ENCODE assay signal across 8 cellular contexts in the genomic region with DNA sequence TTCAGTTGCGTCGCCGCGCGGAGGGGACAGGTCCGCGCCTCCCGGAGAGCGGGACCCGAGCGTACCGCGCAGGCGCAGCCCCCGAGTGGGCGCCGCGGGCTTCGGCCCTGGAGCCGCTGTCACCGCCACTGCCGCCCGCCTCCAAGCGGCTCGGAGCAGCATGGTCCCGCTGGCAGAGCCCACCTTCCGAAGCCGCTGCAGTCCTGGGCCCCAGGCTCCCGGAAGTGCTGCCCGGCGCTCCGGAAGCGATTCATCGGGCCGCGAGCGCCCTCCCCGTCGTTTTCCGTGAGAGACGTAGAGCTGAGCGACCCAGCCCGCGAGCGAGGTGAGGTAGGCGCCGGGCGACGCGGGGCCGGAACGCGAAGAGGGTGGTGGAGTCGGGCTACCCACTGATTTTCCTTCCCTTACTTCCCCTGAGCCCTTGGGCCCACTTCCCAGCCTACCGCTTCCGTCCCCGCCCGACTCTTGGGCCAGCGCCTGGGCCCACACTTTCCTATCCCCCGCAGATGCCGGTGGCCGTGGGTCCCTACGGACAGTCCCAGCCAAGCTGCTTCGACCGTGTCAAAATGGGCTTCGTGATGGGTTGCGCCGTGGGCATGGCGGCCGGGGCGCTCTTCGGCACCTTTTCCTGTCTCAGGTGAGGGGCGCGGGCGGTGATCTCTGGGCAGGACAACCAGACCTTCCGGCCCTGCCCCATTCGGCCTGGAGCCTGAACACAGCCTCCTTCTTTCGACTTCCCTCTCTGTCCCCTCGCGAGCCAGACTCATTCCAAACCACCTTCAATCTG. TPM values are rescaled to one million over a fixed set of nuclear protein-coding genes. Genes with fewer than 3 reads are reported as not detected.
DNase-seq lines count a peak whose midpoint lies in the region; ATAC-seq and TF ChIP-seq lines count a peak whose summit lies in the region.

A gene (minus strand): TSS at position 226 of the 787 bp plus-strand sequence. CDS start 64 bp downstream, at position 162.
A gene (plus strand): TSS at position 279 of the 787 bp plus-strand sequence. CDS start 228 bp downstream, at position 507.

- H3K27me3 ChIP-seq in thoracic aorta (replicated peaks; ENCODE audit: insufficient read depth) = no peaks in the 10 kb centered on the region

- H3K36me3 Mint-ChIP-seq in activated naive CD8-positive, alpha-beta T cell = peaks cover 3% of the 10 kb centered on the region
- H3K36me3 Mint-ChIP-seq in glutamatergic neuron (ENCODE audit: unreplicated experiment) (no peaks in the 10 kb centered on the region), osteocyte (ENCODE audit: unreplicated experiment) (peaks cover 29% of the 10 kb centered on the region)

- H3K9me3 ChIP-seq in HEK293 (ENCODE audit: control insufficient read depth, insufficient read depth, low read depth, low read length) (no peaks in the 10 kb centered on the region), thoracic aorta (no peaks in the 10 kb centered on the region)

- H3K4me1 Mint-ChIP-seq in activated naive CD8-positive, alpha-beta T cell (ENCODE audit: low read depth) = peaks cover 40% of the 10 kb centered on the region
- H3K4me1 Mint-ChIP-seq in glutamatergic neuron (ENCODE audit: low read depth, unreplicated experiment) (peaks cover 17% of the 10 kb centered on the region), osteocyte (ENCODE audit: unreplicated experiment) (peaks cover 32% of the 10 kb centered on the region)

- H3K27ac Mint-ChIP-seq in activated naive CD8-positive, alpha-beta T cell = peak within 1 kb of the TSS; percentile 96
- H3K27ac Mint-ChIP-seq in glutamatergic neuron (ENCODE audit: unreplicated experiment) (peak within 1 kb of the TSS; percentile 65), osteocyte (ENCODE audit: unreplicated experiment) (peak within 1 kb of the TSS; percentile 96)

- no peaks in the 10 kb centered on the region for H3K27me3 Mint-ChIP-seq in activated naive CD8-positive, alpha-beta T cell
- H3K27me3 Mint-ChIP-seq in glutamatergic neuron (ENCODE audit: unreplicated experiment) (peaks cover 11% of the 10 kb centered on the region), osteocyte (ENCODE audit: unreplicated experiment) (no peaks in the 10 kb centered on the region)

- CTCF ChIA-PET in HEK293 (lab: Yijun Ruan, JAX) = no interaction called here

- peak within 1 kb of the TSS; percentile 90 for H3K27ac ChIP-seq in HEK293 (ENCODE audit: extremely low read depth, low read depth, low read length)
- peak within 1 kb of the TSS; percentile 92 to 94 for H3K27ac ChIP-seq in thoracic aorta

- peak; percentile 67 for ATAC-seq in thoracic aorta (ENCODE audit: insufficient number of reproducible peaks, low FRiP score, low read depth)

- peak; percentile 57 for DNase-seq in GF-D8 (lab: John Stamatoyannopoulos, UW)
- DNase-seq in MV-4-11 (lab: John Stamatoyannopoulos, UW) = peak; percentile 68
- DNase-seq in SKM-1 treated with dmso at 0.1 percent for 144 hours (lab: John Stamatoyannopoulos, UW; ENCODE audit: unreplicated experiment) = peak; percentile 71
- DNase-seq in glutamatergic neuron = peak; percentile 93
- peak; percentile 94 for DNase-seq in osteocyte (ENCODE audit: extremely low spot score, unreplicated experiment)
- DNase-seq in thoracic aorta (ENCODE audit: low spot score) = peak; percentile 39

- no peaks in the 10 kb centered on the region for H3K9me3 Mint-ChIP-seq in activated naive CD8-positive, alpha-beta T cell (ENCODE audit: low read depth)
- peaks cover 5% of the 10 kb centered on the region for H3K9me3 Mint-ChIP-seq in glutamatergic neuron (ENCODE audit: unreplicated experiment)
- H3K9me3 Mint-ChIP-seq in osteocyte (ENCODE audit: unreplicated experiment) = no peaks in the 10 kb centered on the region

- peaks cover 4 to 56% of the 10 kb centered on the region in 2 experiments for H3K36me3 ChIP-seq in HEK293 (ENCODE audit: control insufficient read depth in 2 of 2, insufficient read depth in 1 of 2, low read length in 2 of 2)
- H3K36me3 ChIP-seq in thoracic aorta = peaks cover 27% of the 10 kb centered on the region

- POLR2A ChIA-PET in HEK293 (lab: Yijun Ruan, JAX) = interaction anchor here (0.5 to 6.2 kb wide), 11 partner anchors 9 to 255 kb away, joined by 3 to 27 read pairs (median 3); a partner anchor contains a TSS

- peak within 1 kb of the TSS; percentile 99 for H3K4me3 Mint-ChIP-seq in activated naive CD8-positive, alpha-beta T cell
- H3K4me3 Mint-ChIP-seq in glutamatergic neuron (ENCODE audit: unreplicated experiment) = peak within 1 kb of the TSS; percentile 97
- H3K4me3 Mint-ChIP-seq in osteocyte (ENCODE audit: unreplicated experiment) = peak within 1 kb of the TSS; percentile 90

- peak; percentile 96 for TF ChIP-seq CTCF in HEK293 (tag by site-specific recombination; IDR thresholded peaks at IDR 0.05)
- TF ChIP-seq CTCF in glutamatergic neuron (IDR thresholded peaks at IDR 0.05; ENCODE audit: partially characterized antibody, unreplicated experiment) = no peak
- peak; percentile 26 for TF ChIP-seq CTCF in osteocyte (IDR thresholded peaks at IDR 0.05)
- TF ChIP-seq CTCF in thoracic aorta (IDR thresholded peaks at IDR 0.05) = peak; percentile 39

- peak within 1 kb of the TSS; percentile 75 for H3K4me3 ChIP-seq in HEK293 (ENCODE audit: low read depth, low read length)
- peak within 1 kb of the TSS; percentile 95 for H3K4me3 ChIP-seq in thoracic aorta

- H3K4me1 ChIP-seq in HEK293 (ENCODE audit: control insufficient read depth, insufficient read depth, low read length) = 0 out of 2 replicates have a peak, but pooled peaks cover 4% of the 10 kb centered on the region
- H3K4me1 ChIP-seq in thoracic aorta (ENCODE audit: control insufficient read depth in 1 of 2, low read depth in 2 of 2) = peaks cover 15 to 28% of the 10 kb centered on the region in 2 donors

TF ChIP-seq in HEK293, 187 proteins besides CTCF, POLR2A, EP300 and RAD21 (continues in another document):
- peak; percentile 50; the same call in 1 of the 2 replicates for TF ChIP-seq KLF9 (tag by site-specific recombination; IDR thresholded peaks at IDR 0.05; ENCODE audit: low read depth)
- no peak for TF ChIP-seq ZNF202 (tag by site-specific recombination; IDR thresholded peaks at IDR 0.05; ENCODE audit: borderline replicate concordance)
- peak; percentile 69 for TF ChIP-seq ZNF24 (tag by site-specific recombination; IDR thresholded peaks at IDR 0.05)
- TF ChIP-seq, protein P1, sequence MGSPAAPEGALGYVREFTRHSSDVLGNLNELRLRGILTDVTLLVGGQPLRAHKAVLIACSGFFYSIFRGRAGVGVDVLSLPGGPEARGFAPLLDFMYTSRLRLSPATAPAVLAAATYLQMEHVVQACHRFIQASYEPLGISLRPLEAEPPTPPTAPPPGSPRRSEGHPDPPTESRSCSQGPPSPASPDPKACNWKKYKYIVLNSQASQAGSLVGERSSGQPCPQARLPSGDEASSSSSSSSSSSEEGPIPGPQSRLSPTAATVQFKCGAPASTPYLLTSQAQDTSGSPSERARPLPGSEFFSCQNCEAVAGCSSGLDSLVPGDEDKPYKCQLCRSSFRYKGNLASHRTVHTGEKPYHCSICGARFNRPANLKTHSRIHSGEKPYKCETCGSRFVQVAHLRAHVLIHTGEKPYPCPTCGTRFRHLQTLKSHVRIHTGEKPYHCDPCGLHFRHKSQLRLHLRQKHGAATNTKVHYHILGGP (tag by site-specific recombination; IDR thresholded peaks at IDR 0.05) = no peak
- peak; percentile 81; the same call in 1 of the 2 replicates for TF ChIP-seq ZFHX2 (tag by site-specific recombination; conservative IDR thresholded peaks at IDR 0.05)
- TF ChIP-seq, protein P2, sequence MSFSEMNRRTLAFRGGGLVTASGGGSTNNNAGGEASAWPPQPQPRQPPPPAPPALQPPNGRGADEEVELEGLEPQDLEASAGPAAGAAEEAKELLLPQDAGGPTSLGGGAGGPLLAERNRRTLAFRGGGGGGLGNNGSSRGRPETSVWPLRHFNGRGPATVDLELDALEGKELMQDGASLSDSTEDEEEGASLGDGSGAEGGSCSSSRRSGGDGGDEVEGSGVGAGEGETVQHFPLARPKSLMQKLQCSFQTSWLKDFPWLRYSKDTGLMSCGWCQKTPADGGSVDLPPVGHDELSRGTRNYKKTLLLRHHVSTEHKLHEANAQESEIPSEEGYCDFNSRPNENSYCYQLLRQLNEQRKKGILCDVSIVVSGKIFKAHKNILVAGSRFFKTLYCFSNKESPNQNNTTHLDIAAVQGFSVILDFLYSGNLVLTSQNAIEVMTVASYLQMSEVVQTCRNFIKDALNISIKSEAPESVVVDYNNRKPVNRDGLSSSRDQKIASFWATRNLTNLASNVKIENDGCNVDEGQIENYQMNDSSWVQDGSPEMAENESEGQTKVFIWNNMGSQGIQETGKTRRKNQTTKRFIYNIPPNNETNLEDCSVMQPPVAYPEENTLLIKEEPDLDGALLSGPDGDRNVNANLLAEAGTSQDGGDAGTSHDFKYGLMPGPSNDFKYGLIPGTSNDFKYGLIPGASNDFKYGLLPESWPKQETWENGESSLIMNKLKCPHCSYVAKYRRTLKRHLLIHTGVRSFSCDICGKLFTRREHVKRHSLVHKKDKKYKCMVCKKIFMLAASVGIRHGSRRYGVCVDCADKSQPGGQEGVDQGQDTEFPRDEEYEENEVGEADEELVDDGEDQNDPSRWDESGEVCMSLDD (tag by site-specific recombination; IDR thresholded peaks at IDR 0.05) = no peak; the same call in 1 of the 2 replicates
- TF ChIP-seq, protein P3, sequence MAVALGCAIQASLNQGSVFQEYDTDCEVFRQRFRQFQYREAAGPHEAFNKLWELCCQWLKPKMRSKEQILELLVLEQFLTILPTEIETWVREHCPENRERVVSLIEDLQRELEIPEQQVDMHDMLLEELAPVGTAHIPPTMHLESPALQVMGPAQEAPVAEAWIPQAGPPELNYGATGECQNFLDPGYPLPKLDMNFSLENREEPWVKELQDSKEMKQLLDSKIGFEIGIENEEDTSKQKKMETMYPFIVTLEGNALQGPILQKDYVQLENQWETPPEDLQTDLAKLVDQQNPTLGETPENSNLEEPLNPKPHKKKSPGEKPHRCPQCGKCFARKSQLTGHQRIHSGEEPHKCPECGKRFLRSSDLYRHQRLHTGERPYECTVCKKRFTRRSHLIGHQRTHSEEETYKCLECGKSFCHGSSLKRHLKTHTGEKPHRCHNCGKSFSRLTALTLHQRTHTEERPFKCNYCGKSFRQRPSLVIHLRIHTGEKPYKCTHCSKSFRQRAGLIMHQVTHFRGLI (tag by site-specific recombination; IDR thresholded peaks at IDR 0.05) = no peak
- TF ChIP-seq ZNF248 (tag by site-specific recombination; IDR thresholded peaks at IDR 0.05) = no peak
- TF ChIP-seq ZNF2 (tag by site-specific recombination; IDR thresholded peaks at IDR 0.05) = peak; percentile 88

RNA-seq across cellular contexts. Expression of the first gene that starts in this region (rescaled TPM):
- total RNA-seq in glutamatergic neuron (ENCODE audit: unreplicated experiment) = 13.9 TPM
- 26.0 and 29.4 TPM in 2 replicates for total RNA-seq in osteocyte
- total RNA-seq in thoracic aorta = 10 to 100 TPM; 11.5 to 19.4 TPM

RNA-seq across cellular contexts. Expression of the second gene that starts in this region (rescaled TPM):
- total RNA-seq in glutamatergic neuron (ENCODE audit: unreplicated experiment) (103 TPM), osteocyte (110 and 116 TPM in 2 replicates), thoracic aorta (100 to 1,000 TPM; 196 to 243 TPM)

Comparison
In these comparisons a context has a peak if more than half of its experiments do, and no peak if none do; other contexts are left out.
1. Peak in every context shown above with its lines: DNase-seq, ATAC-seq, H3K4me3 ChIP-seq and H3K27ac ChIP-seq.
2. DNase-seq: peak in every context shown above with its lines; median percentile 94 in osteocyte; 93 in glutamatergic neuron; 71 in SKM-1 treated with dmso at 0.1 percent for 144 hours; 68 in MV-4-11; 57 in GF-D8; 39 in thoracic aorta.